In genomic region chr12:93039062-93039461, GRCh38 we compare ENCODE assay signal across 23 cellular contexts.
"Had no signal": no experiment of that assay in that cellular context is flagged by ENCODE, and none has a peak within 500 bp of the region (broad histone marks: within the 10 kb centered on the region; RNA-seq: fewer than 3 reads in every experiment).

No MANE protein-coding gene starts in this region.

- H3K9me3 ChIP-seq: heart right ventricle, left lung, sigmoid colon, testis, uterus had no signal

- ATAC-seq: heart right ventricle; left lung; naive thymus-derived CD8-positive, alpha-beta T cell; stimulated activated memory B cell treated with anti-CD40 and anti-IgM and Interleukin-4, amounts not matched to agents 10 μg/mL and 1 μg/mL and 100 μg/mL, for 72 hours; WTC11 had no signal

- H3K27ac Mint-ChIP-seq: activated naive CD8-positive, alpha-beta T cell treated with anti-CD3 and anti-CD28 coated beads for 36 hours; activated T-helper 2 cell treated with anti-CD3 and anti-CD28 coated beads, Interferon-gamma antibody, Interleukin-2, Interleukin-4, amounts not matched to agents 10 μg/mL and 5 μg/mL and 100 μg/mL, durations not matched to agents 14 hours and 24 hours and 36 hours; endodermal cell; mesothelial cell of epicardium; stimulated activated memory B cell treated with anti-CD40 and anti-IgM and Interleukin-4, amounts not matched to agents 10 μg/mL and 1 μg/mL and 100 μg/mL, for 72 hours; WTC11 had no signal

- H3K4me3 ChIP-seq: heart right ventricle, left lung, lung, sigmoid colon, smooth muscle cell, testis, uterus had no signal

- H3K36me3 Mint-ChIP-seq: activated naive CD8-positive, alpha-beta T cell treated with anti-CD3 and anti-CD28 coated beads for 36 hours; mesothelial cell of epicardium; naive thymus-derived CD8-positive, alpha-beta T cell; stimulated activated memory B cell treated with anti-CD40 and anti-IgM and Interleukin-4, amounts not matched to agents 10 μg/mL and 1 μg/mL and 100 μg/mL, for 72 hours; WTC11 had no signal

- H3K4me3 Mint-ChIP-seq: activated naive CD8-positive, alpha-beta T cell treated with anti-CD3 and anti-CD28 coated beads for 36 hours; endodermal cell; mesothelial cell of epicardium; naive thymus-derived CD8-positive, alpha-beta T cell; stimulated activated memory B cell treated with anti-CD40 and anti-IgM and Interleukin-4, amounts not matched to agents 10 μg/mL and 1 μg/mL and 100 μg/mL, for 72 hours; WTC11 had no signal

- DNase-seq: activated naive CD4-positive, alpha-beta T cell treated with Interleukin-2 at 50 U/mL for 16 hours; activated naive CD8-positive, alpha-beta T cell treated with anti-CD3 and anti-CD28 coated beads for 36 hours; activated T-cell treated with anti-CD3 and anti-CD28 coated beads, Interleukin-2, amount 50 U/mL, for 1 hour; cerebellar nuclear complex; cortex of kidney; endodermal cell; heart right ventricle; left lung; naive thymus-derived CD8-positive, alpha-beta T cell; sigmoid colon; stimulated activated CD4-positive, alpha-beta T cell treated with anti-CD3 and anti-CD28 coated beads, Interleukin-15, amount 100 ng/mL, for 24 hours; T-helper 9 cell; testis; trophoblast cell; uterus had no signal

- H3K4me1 Mint-ChIP-seq: activated naive CD8-positive, alpha-beta T cell treated with anti-CD3 and anti-CD28 coated beads for 36 hours; mesothelial cell of epicardium; naive thymus-derived CD8-positive, alpha-beta T cell had no signal

- H3K27me3 Mint-ChIP-seq: stimulated activated memory B cell treated with anti-CD40 and anti-IgM and Interleukin-4, amounts not matched to agents 10 μg/mL and 1 μg/mL and 100 μg/mL, for 72 hours had no signal

- H3K36me3 ChIP-seq: heart right ventricle, left lung, sigmoid colon, uterus had no signal

- H3K27ac ChIP-seq: epithelial cell of prostate, heart right ventricle, left lung, sigmoid colon, testis, uterus had no signal

- H3K4me2 ChIP-seq: smooth muscle cell had no signal

- FAIRE-seq: astrocyte had no signal

- H3K4me1 ChIP-seq: heart right ventricle, left lung, testis, uterus had no signal

- H3K27me3 ChIP-seq: heart right ventricle, left lung, sigmoid colon, testis, uterus had no signal

- H3K9me3 Mint-ChIP-seq: activated naive CD8-positive, alpha-beta T cell treated with anti-CD3 and anti-CD28 coated beads for 36 hours; activated T-helper 2 cell treated with anti-CD3 and anti-CD28 coated beads, Interferon-gamma antibody, Interleukin-2, Interleukin-4, amounts not matched to agents 10 μg/mL and 5 μg/mL and 100 μg/mL, durations not matched to agents 14 hours and 24 hours and 36 hours; naive thymus-derived CD8-positive, alpha-beta T cell; stimulated activated memory B cell treated with anti-CD40 and anti-IgM and Interleukin-4, amounts not matched to agents 10 μg/mL and 1 μg/mL and 100 μg/mL, for 72 hours had no signal
